Comparison of ENCODE assay signal across 34 cellular contexts in genomic region chr16:18966791-18967190, GRCh38.
"Had no signal": no experiment of that assay in that cellular context is flagged by ENCODE, and none has a peak within 500 bp of the region (broad histone marks: within the 10 kb centered on the region; RNA-seq: fewer than 3 reads in every experiment).

No MANE protein-coding gene starts in this region.

- H3K9me3 ChIP-seq: MG63 had no signal

- H3K4me3 ChIP-seq: MG63 had no signal

- H3K27me3 ChIP-seq: MG63 had no signal

- DNase-seq: Karpas-422, Kasumi-1, MG63, MM.1S, MV-4-11, NCI-H1048, NCI-H1092, NCI-H1092 treated with DMSO at 0.1 percent for 48 hours, NCI-H1105, NCI-H1105 treated with DMSO at 0.1 percent for 48 hours, NCI-H1417, NCI-H1417 treated with DMSO at 0.1 percent for 48 hours, NCI-H1436, NCI-H1436 treated with DMSO at 0.1 percent for 48 hours, NCI-H146, NCI-H1694, NCI-H1694 treated with DMSO at 0.1 percent for 48 hours, NCI-H187, NCI-H187 treated with DMSO at 0.1 percent for 48 hours, NCI-H1930, NCI-H2029, NCI-H2029 treated with DMSO at 0.1 percent for 48 hours, NCI-H2081, NCI-H2081 treated with DMSO at 0.1 percent for 48 hours, NCI-H2107, NCI-H2171, NCI-H2171 treated with DMSO at 0.1 percent for 48 hours, NCI-H2227 treated with DMSO at 0.1 percent for 48 hours, NCI-H226, NCI-H345, NCI-H446, NCI-H510A, NCI-H510A treated with DMSO at 0.1 percent for 48 hours had no signal

- H3K4me2 ChIP-seq: KMS-11 had no signal

- H3K9ac ChIP-seq: KMS-11 had no signal

- H3K36me3 ChIP-seq: MG63 had no signal

- H3K27ac ChIP-seq: KMS-11 had no signal
